Comparison of ENCODE assay signal across 1 cellular context in the genomic region with DNA sequence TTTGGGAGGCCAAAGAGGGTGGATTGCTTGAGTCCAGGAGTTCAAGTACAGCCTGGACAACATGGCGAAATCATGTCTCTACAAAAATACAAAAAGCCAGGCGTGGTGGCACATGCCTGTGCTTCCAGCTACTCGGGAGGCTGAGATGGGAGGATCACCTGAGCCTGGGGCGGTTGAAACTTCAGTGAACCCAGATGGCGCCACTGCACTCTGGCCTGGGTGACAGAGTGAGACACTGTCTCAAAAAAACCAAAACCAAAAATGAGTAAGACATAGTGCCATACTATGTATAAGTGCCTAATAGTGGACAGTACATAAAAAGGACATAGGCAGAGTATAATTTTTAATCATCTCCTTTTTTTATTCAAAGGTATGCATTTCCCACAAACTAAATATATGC.
TF ChIP-seq lines count a peak whose summit lies in the region.

No MANE protein-coding gene starts in this region.

TF ChIP-seq in K562, 482 proteins besides CTCF, POLR2A, EP300 and RAD21:
- TF ChIP-seq RNF2 (IDR thresholded peaks at IDR 0.05) (no peak), BHLHE40 (IDR thresholded peaks at IDR 0.05; ENCODE audit: low read length) (no peak), PCBP1 (IDR thresholded peaks at IDR 0.05; ENCODE audit: low read depth, low read length, poor library complexity, severe bottlenecking) (no peak), ZNF174 (CRISPR knock-in tag; IDR thresholded peaks at IDR 0.05) (no peak), PTRF (tag; IDR thresholded peaks at IDR 0.05) (no peak), LCOR (CRISPR knock-in tag; IDR thresholded peaks at IDR 0.05) (no peak), ETV6 (IDR thresholded peaks at IDR 0.05; ENCODE audit: borderline replicate concordance in 1 of 2, low read depth in 2 of 2, low read length in 1 of 2) (no peak), ETV6 (CRISPR knock-in tag; IDR thresholded peaks at IDR 0.05; ENCODE audit: borderline replicate concordance) (no peak)
- TF ChIP-seq, protein P1, sequence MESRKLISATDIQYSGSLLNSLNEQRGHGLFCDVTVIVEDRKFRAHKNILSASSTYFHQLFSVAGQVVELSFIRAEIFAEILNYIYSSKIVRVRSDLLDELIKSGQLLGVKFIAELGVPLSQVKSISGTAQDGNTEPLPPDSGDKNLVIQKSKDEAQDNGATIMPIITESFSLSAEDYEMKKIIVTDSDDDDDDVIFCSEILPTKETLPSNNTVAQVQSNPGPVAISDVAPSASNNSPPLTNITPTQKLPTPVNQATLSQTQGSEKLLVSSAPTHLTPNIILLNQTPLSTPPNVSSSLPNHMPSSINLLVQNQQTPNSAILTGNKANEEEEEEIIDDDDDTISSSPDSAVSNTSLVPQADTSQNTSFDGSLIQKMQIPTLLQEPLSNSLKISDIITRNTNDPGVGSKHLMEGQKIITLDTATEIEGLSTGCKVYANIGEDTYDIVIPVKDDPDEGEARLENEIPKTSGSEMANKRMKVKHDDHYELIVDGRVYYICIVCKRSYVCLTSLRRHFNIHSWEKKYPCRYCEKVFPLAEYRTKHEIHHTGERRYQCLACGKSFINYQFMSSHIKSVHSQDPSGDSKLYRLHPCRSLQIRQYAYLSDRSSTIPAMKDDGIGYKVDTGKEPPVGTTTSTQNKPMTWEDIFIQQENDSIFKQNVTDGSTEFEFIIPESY (CRISPR knock-in tag; IDR thresholded peaks at IDR 0.05), result peak; percentile 86
TF ChIP-seq in K562: peak in this region for 1.
